20 cellular contexts compared by ENCODE assay signal in genomic region chr17:21467196-21467595, GRCh38.
DNase-seq lines count a peak whose midpoint lies in the region; ATAC-seq, FAIRE-seq and TF ChIP-seq lines count a peak whose summit lies in the region.
"Had no signal": no experiment of that assay in that cellular context is flagged by ENCODE, and none has a peak within 500 bp of the region (broad histone marks: within the 10 kb centered on the region; RNA-seq: fewer than 3 reads in every experiment).

No MANE protein-coding gene starts in this region.

- no peak overlapping the region for H3K4me3 Mint-ChIP-seq in osteocyte (ENCODE audit: unreplicated experiment)
- H3K4me3 Mint-ChIP-seq: B cell; CD4-positive, alpha-beta T cell; CD8-positive, alpha-beta memory T cell; H9 had no signal

- peaks cover 3% of the 10 kb centered on the region; the same call in 1 of the 2 replicates for H3K23me2 ChIP-seq in H1 (ENCODE audit: low read depth, low read length)

- no peak overlapping the region for H2BK120ac ChIP-seq in H1 (replicated peaks; ENCODE audit: low read depth, low read length)

- no peak overlapping the region for H3K27ac Mint-ChIP-seq in osteocyte (ENCODE audit: unreplicated experiment)
- H3K27ac Mint-ChIP-seq: B cell; CD14-positive monocyte; CD4-positive, alpha-beta T cell; CD8-positive, alpha-beta memory T cell; H9 had no signal

- no peak overlapping the region for H2AK5ac ChIP-seq in H1 (ENCODE audit: low read depth, low read length)

- DNase-seq in HTR-8/SVneo (ENCODE audit: insufficient read length, low spot score) (no peak), H1 (ENCODE audit: low read depth in 1 of 2, low spot score in 2 of 2) (no peak), osteocyte (ENCODE audit: extremely low spot score, unreplicated experiment) (peak; percentile 51), foreskin keratinocyte (no peak), NCI-H446 treated with DMSO at 0.1 percent for 48 hours (lab: John Stamatoyannopoulos, UW) (no peak)
- DNase-seq: CD4-positive, alpha-beta T cell; CD8-positive, alpha-beta memory T cell; DMS 273 treated with DMSO at 0.1 percent for 48 hours; DMS79; EL; GDM1; GM23248; H9 had no signal

- TF ChIP-seq RAD21 in H1 (IDR thresholded peaks at IDR 0.05 in 1 of 2, conservative IDR thresholded peaks at IDR 0.05 in 1 of 2; ENCODE audit: low read depth in 2 of 2, low read length in 2 of 2): no peak

- ATAC-seq in foreskin keratinocyte (no peak), GM18909 (IDR thresholded peaks at IDR 0.05; ENCODE audit: poor library complexity, unreplicated experiment) (no peak)
- ATAC-seq: GM12878, HCT116 had no signal

- no peak overlapping the region for H3K4me3 ChIP-seq in H1 (ENCODE audit: extremely low read depth in 1 of 4, insufficient read depth in 2 of 4, low read depth in 3 of 4, low read length in 4 of 4)
- H3K4me3 ChIP-seq: BLaER1 treated with 17β-estradiol and CSF1 and Interleukin-3, amounts not matched to agents 10 nM and 100 nM; GM12878; GM23248 had no signal

- no peak for TF ChIP-seq POLR2A in H1 (IDR thresholded peaks at IDR 0.05; ENCODE audit: control extremely low read depth in 1 of 2, low read depth in 2 of 2, low read length in 2 of 2)

- H3K36me3 ChIP-seq in H1 (ENCODE audit: control insufficient read depth in 2 of 4, insufficient read depth in 4 of 4, low read length in 3 of 4): no peaks in the 10 kb centered on the region
- H3K36me3 ChIP-seq: BLaER1 treated with 17β-estradiol and CSF1 and Interleukin-3, amounts not matched to agents 10 nM and 100 nM had no signal

- no peak for TF ChIP-seq EP300 in H1 (IDR thresholded peaks at IDR 0.05; ENCODE audit: borderline replicate concordance in 1 of 2, low read depth in 2 of 2, low read length in 2 of 2)

- no peak overlapping the region for H2BK15ac ChIP-seq in H1 (ENCODE audit: low read length)

- H3K23ac ChIP-seq in H1 (ENCODE audit: insufficient read length): no peak overlapping the region

- POLR2A ChIA-PET in H1 (lab: Charles Lee; ENCODE audit: partially characterized antibody): interaction anchor here (1.0 kb wide), 2 partner anchors 30 to 33 kb away, joined by 3 read pairs; no protein-coding TSS in a partner anchor

- H2BK12ac ChIP-seq in H1 (ENCODE audit: low read depth, low read length): no peak overlapping the region

- H3K27me3 ChIP-seq in H1 (replicated peaks in 1 of 4; ENCODE audit: control insufficient read depth in 3 of 4, extremely low read depth in 1 of 4, insufficient read depth in 3 of 4, low read length in 3 of 4) (peaks cover 0 to 24% (median 14%) of the 10 kb centered on the region in 4 experiments; a peak in 5 of 7 replicates), foreskin keratinocyte (peaks cover 27% of the 10 kb centered on the region)

- H3K4ac ChIP-seq in H1 (replicated peaks; ENCODE audit: insufficient read length, low read depth, low read length): no peak overlapping the region

- H4K20me1 ChIP-seq in H1 (replicated peaks in 1 of 2; ENCODE audit: control insufficient read depth in 1 of 2, insufficient read depth in 2 of 2, low read length in 2 of 2): no peaks in the 10 kb centered on the region
- H4K20me1 ChIP-seq: BLaER1 treated with 17β-estradiol and CSF1 and Interleukin-3, amounts not matched to agents 10 nM and 100 nM had no signal

- peak; percentile 60 for FAIRE-seq in HTR-8/SVneo (lab: Jason Lieb, UNC)
- FAIRE-seq in H1 (lab: Jason Lieb, UNC): no peak
- FAIRE-seq: D721Med, GM12878 had no signal

- H4K8ac ChIP-seq in H1 (ENCODE audit: extremely low read depth, insufficient read depth, low read length): no peak overlapping the region

- H3K27me3 Mint-ChIP-seq in osteocyte (ENCODE audit: unreplicated experiment): peaks cover 56% of the 10 kb centered on the region

- H3K4me1 ChIP-seq in H1 (replicated peaks in 1 of 4; ENCODE audit: control insufficient read depth in 3 of 4, insufficient read depth in 4 of 4, low read length in 3 of 4) (peaks cover 0 to 14% (median 2%) of the 10 kb centered on the region in 4 experiments; a peak in 3 of 7 replicates), foreskin keratinocyte (no peaks in the 10 kb centered on the region)

- H3K56ac ChIP-seq in H1 (replicated peaks; ENCODE audit: insufficient read length, low read depth, low read length): no peak overlapping the region

- H3K9ac ChIP-seq in H1 (replicated peaks in 1 of 4; ENCODE audit: extremely low read depth in 1 of 4, low read depth in 3 of 4, low read length in 3 of 4): no peak overlapping the region
- H3K9ac ChIP-seq: BLaER1 treated with 17β-estradiol and CSF1 and Interleukin-3, amounts not matched to agents 10 nM and 100 nM; GM23248 had no signal

- H3K9me3 Mint-ChIP-seq in osteocyte (ENCODE audit: unreplicated experiment): no peaks in the 10 kb centered on the region
- H3K9me3 Mint-ChIP-seq: CD4-positive, alpha-beta T cell; CD8-positive, alpha-beta memory T cell had no signal

- no peaks in the 10 kb centered on the region for H3K79me2 ChIP-seq in H1 (ENCODE audit: control insufficient read depth in 1 of 2, insufficient read depth in 2 of 2, low read length in 2 of 2)

- no peak overlapping the region for H4K91ac ChIP-seq in H1 (replicated peaks; ENCODE audit: insufficient read length, low read length)

- H3K18ac ChIP-seq in H1 (ENCODE audit: extremely low read depth, low read length): no peak overlapping the region

- no peaks in the 10 kb centered on the region for H3K36me3 Mint-ChIP-seq in osteocyte (ENCODE audit: unreplicated experiment)
- H3K36me3 Mint-ChIP-seq: CD8-positive, alpha-beta memory T cell had no signal

- no peak overlapping the region for H2AFZ ChIP-seq in H1 (ENCODE audit: low read length)
- H2AFZ ChIP-seq: GM23248 had no signal

- peaks cover 13% of the 10 kb centered on the region for H3K4me1 Mint-ChIP-seq in osteocyte (ENCODE audit: unreplicated experiment)

- no peak overlapping the region for H3K14ac ChIP-seq in H1 (ENCODE audit: insufficient read length)

- no peaks in the 10 kb centered on the region for H3K79me1 ChIP-seq in H1 (ENCODE audit: low read depth, low read length)

- H3K9me3 ChIP-seq in H1 (ENCODE audit: insufficient read depth in 2 of 2, low read depth in 1 of 2, low read length in 1 of 2): no peaks in the 10 kb centered on the region
- H3K9me3 ChIP-seq: BLaER1 treated with 17β-estradiol and CSF1 and Interleukin-3, amounts not matched to agents 10 nM and 100 nM had no signal

- CTCF ChIA-PET in H1 (lab: Charles Lee; ENCODE audit: partially characterized antibody): interaction anchor here (1.1 kb wide), 1 partner anchor 12 kb away, joined by 3 read pairs; no protein-coding TSS in a partner anchor

- H2BK20ac ChIP-seq in H1 (ENCODE audit: low read length): 0 out of 2 replicates have a peak overlapping the region, but pooled peaks have one; percentile 72

- 85% methylated on average over 7 of the region's 7 CpGs; no CpG with 5 or more reads in 1 of the 2 experiments for WGBS in H1 (ENCODE audit: extremely low coverage in 1 of 2, insufficient coverage in 1 of 2, insufficient read length in 1 of 2, insufficient replicate concordance in 2 of 2, low coverage in 1 of 2, low lambda C conversion rate in 2 of 2, missing lambda C conversion rate in 1 of 2), 2 experiments

- H4K5ac ChIP-seq in H1 (ENCODE audit: insufficient read length, low read depth, low read length): no peak overlapping the region

- H3K4me2 ChIP-seq in H1 (ENCODE audit: insufficient read depth in 1 of 2, low read depth in 2 of 2, low read length in 2 of 2): no peak overlapping the region

- H3K27ac ChIP-seq in H1 (ENCODE audit: low read depth, low read length) (no peak overlapping the region), foreskin keratinocyte (no peak overlapping the region)
- H3K27ac ChIP-seq: BLaER1 treated with 17β-estradiol and CSF1 and Interleukin-3, amounts not matched to agents 10 nM and 100 nM; GM23248 had no signal

- TF ChIP-seq CTCF in H1 (IDR thresholded peaks at IDR 0.05; ENCODE audit: control extremely low read depth in 1 of 3, insufficient read depth in 1 of 3, low read depth in 1 of 3, low read length in 3 of 3): no peak
- no peak for TF ChIP-seq CTCF in osteocyte (IDR thresholded peaks at IDR 0.05)
- TF ChIP-seq CTCF in foreskin keratinocyte (conservative IDR thresholded peaks at IDR 0.05): no peak

- no peak overlapping the region for H2BK5ac ChIP-seq in H1 (ENCODE audit: low read depth, low read length)

TF ChIP-seq in H1, 55 proteins besides CTCF, POLR2A, EP300 and RAD21:
- TF ChIP-seq RBBP5 (IDR thresholded peaks at IDR 0.05; ENCODE audit: borderline replicate concordance, low read depth, low read length): no peak
- no peak for TF ChIP-seq USF2 (IDR thresholded peaks at IDR 0.05; ENCODE audit: low read length)
- no peak for TF ChIP-seq RFX5 (IDR thresholded peaks at IDR 0.05; ENCODE audit: borderline replicate concordance, low read depth, low read length)
- TF ChIP-seq POLR2AphosphoS5 (IDR thresholded peaks at IDR 0.05; ENCODE audit: low read depth, low read length): no peak
- no peak for TF ChIP-seq MAX (IDR thresholded peaks at IDR 0.05)
- no peak for TF ChIP-seq SIRT6 (IDR thresholded peaks at IDR 0.05; ENCODE audit: low read length)
